In the genomic region with DNA sequence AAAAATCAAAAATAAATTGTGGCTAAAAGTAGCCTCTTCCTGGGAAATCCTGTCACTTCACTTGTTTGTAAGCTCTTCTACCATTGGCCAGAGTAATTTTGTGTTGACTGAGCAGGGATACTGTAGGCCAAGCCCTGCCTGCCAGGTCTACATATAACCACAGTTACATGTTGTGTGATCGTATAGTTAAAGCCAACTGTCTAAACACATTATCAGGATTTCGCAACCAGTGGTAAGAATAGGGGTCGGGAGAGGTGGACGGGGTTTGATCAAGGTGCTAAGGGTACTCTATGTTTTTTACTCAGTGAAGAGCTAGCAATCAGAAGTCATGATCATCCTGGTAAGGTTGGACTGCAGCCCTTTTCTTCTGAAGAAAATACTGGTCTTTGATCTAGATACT, we compare ENCODE assay signal across 15 cellular contexts. TPM values are rescaled to one million over a fixed set of nuclear protein-coding genes. Genes with fewer than 3 reads are reported as not detected.
DNase-seq lines count a peak whose midpoint lies in the region; ATAC-seq and TF ChIP-seq lines count a peak whose summit lies in the region.
"Had no signal": no experiment of that assay in that cellular context is flagged by ENCODE, and none has a peak within 500 bp of the region (broad histone marks: within the 10 kb centered on the region; RNA-seq: fewer than 3 reads in every experiment).

No MANE protein-coding gene starts in this region.

- peaks cover 64% of the 10 kb centered on the region for H3K36me3 Mint-ChIP-seq in activated T-cell treated with anti-CD3 and anti-CD28 coated beads, Interleukin-2, amount 50 U/mL, for 24 hours (ENCODE audit: low read depth)
- H3K36me3 Mint-ChIP-seq in dendritic cell treated with granulocyte-macrophage colony-stimulating factor and Interleukin-4, amounts not matched to agents 40 ng/mL and 50 ng/mL, for 4 days (ENCODE audit: low read depth), result peaks cover 51% of the 10 kb centered on the region
- peaks cover 65% of the 10 kb centered on the region for H3K36me3 Mint-ChIP-seq in stimulated activated effector memory CD8-positive, alpha-beta T cell treated with anti-CD3 and anti-CD28 coated beads, Interleukin-12 subunit alpha, Interleukin-12 subunit beta, amount 100 ng/mL, for 72 hours

- H3K9me3 ChIP-seq in Peyer's patch, result no peaks in the 10 kb centered on the region
- H3K9me3 ChIP-seq: gastroesophageal sphincter had no signal

- peak overlapping the region in 3 of 4 donors; percentile 6 to 81 (median 58) for H3K27ac ChIP-seq in Peyer's patch
- H3K27ac ChIP-seq: cardiac muscle cell, gastroesophageal sphincter had no signal

- H3K9me3 Mint-ChIP-seq in activated T-cell treated with anti-CD3 and anti-CD28 coated beads, Interleukin-2, amount 50 U/mL, for 24 hours, result peaks cover 5% of the 10 kb centered on the region
- no peaks in the 10 kb centered on the region for H3K9me3 Mint-ChIP-seq in dendritic cell treated with granulocyte-macrophage colony-stimulating factor and Interleukin-4, amounts not matched to agents 40 ng/mL and 50 ng/mL, for 4 days
- H3K9me3 Mint-ChIP-seq in stimulated activated effector memory CD8-positive, alpha-beta T cell treated with anti-CD3 and anti-CD28 coated beads, Interleukin-12 subunit alpha, Interleukin-12 subunit beta, amount 100 ng/mL, for 72 hours, result no peaks in the 10 kb centered on the region

- H3K27me3 ChIP-seq in Peyer's patch, result no peaks in the 10 kb centered on the region
- H3K27me3 ChIP-seq: cardiac muscle cell, gastroesophageal sphincter had no signal

- no peak overlapping the region for H3K4me3 Mint-ChIP-seq in activated T-cell treated with anti-CD3 and anti-CD28 coated beads, Interleukin-2, amount 50 U/mL, for 24 hours
- no peak overlapping the region for H3K4me3 Mint-ChIP-seq in dendritic cell treated with granulocyte-macrophage colony-stimulating factor and Interleukin-4, amounts not matched to agents 40 ng/mL and 50 ng/mL, for 4 days
- peak overlapping the region; percentile 57 for H3K4me3 Mint-ChIP-seq in stimulated activated effector memory CD8-positive, alpha-beta T cell treated with anti-CD3 and anti-CD28 coated beads, Interleukin-12 subunit alpha, Interleukin-12 subunit beta, amount 100 ng/mL, for 72 hours

- TF ChIP-seq CTCF in Peyer's patch (IDR thresholded peaks at IDR 0.05), result no peak

- ATAC-seq in stimulated activated effector memory CD8-positive, alpha-beta T cell treated with anti-CD3 and anti-CD28 coated beads, Interleukin-12 subunit alpha, Interleukin-12 subunit beta, amount 100 ng/mL, for 72 hours, result no peak
- ATAC-seq in GM21381 (IDR thresholded peaks at IDR 0.05; ENCODE audit: unreplicated experiment), result no peak
- ATAC-seq: gastroesophageal sphincter had no signal

- peaks cover 0 to 17% (median 10%) of the 10 kb centered on the region in 4 donors for H3K4me1 ChIP-seq in Peyer's patch

- peaks cover 67% of the 10 kb centered on the region for H3K4me1 Mint-ChIP-seq in activated T-cell treated with anti-CD3 and anti-CD28 coated beads, Interleukin-2, amount 50 U/mL, for 24 hours (ENCODE audit: low read depth)
- peaks cover 45% of the 10 kb centered on the region for H3K4me1 Mint-ChIP-seq in dendritic cell treated with granulocyte-macrophage colony-stimulating factor and Interleukin-4, amounts not matched to agents 40 ng/mL and 50 ng/mL, for 4 days (ENCODE audit: low read depth)
- H3K4me1 Mint-ChIP-seq in stimulated activated effector memory CD8-positive, alpha-beta T cell treated with anti-CD3 and anti-CD28 coated beads, Interleukin-12 subunit alpha, Interleukin-12 subunit beta, amount 100 ng/mL, for 72 hours, result peaks cover 60% of the 10 kb centered on the region

- no peaks in the 10 kb centered on the region for H3K27me3 Mint-ChIP-seq in activated T-cell treated with anti-CD3 and anti-CD28 coated beads, Interleukin-2, amount 50 U/mL, for 24 hours
- no peaks in the 10 kb centered on the region for H3K27me3 Mint-ChIP-seq in dendritic cell treated with granulocyte-macrophage colony-stimulating factor and Interleukin-4, amounts not matched to agents 40 ng/mL and 50 ng/mL, for 4 days

- H3K27ac Mint-ChIP-seq in activated T-cell treated with anti-CD3 and anti-CD28 coated beads, Interleukin-2, amount 50 U/mL, for 24 hours, result peak overlapping the region; percentile 75
- H3K27ac Mint-ChIP-seq in dendritic cell treated with granulocyte-macrophage colony-stimulating factor and Interleukin-4, amounts not matched to agents 40 ng/mL and 50 ng/mL, for 4 days, result peak overlapping the region; percentile 44
- H3K27ac Mint-ChIP-seq in stimulated activated effector memory CD8-positive, alpha-beta T cell treated with anti-CD3 and anti-CD28 coated beads, Interleukin-12 subunit alpha, Interleukin-12 subunit beta, amount 100 ng/mL, for 72 hours, result peak overlapping the region; percentile 68

- no peak for DNase-seq in activated T-cell treated with anti-CD3 and anti-CD28 coated beads, Interleukin-2, amount 50 U/mL, for 24 hours
- DNase-seq in activated T-cell treated with anti-CD3 and anti-CD28 coated beads for 4 hours, result no peak
- DNase-seq in Peyer's patch, result no peak
- DNase-seq in stimulated activated effector memory CD8-positive, alpha-beta T cell treated with anti-CD3 and anti-CD28 coated beads, Interleukin-12 subunit alpha, Interleukin-12 subunit beta, amount 100 ng/mL, for 72 hours (ENCODE audit: low spot score in 2 of 2), result no peak
- no peak for DNase-seq in RPMI8226
- no peak for DNase-seq in cerebellum (ENCODE audit: low spot score)
- DNase-seq: activated gamma-delta T cell treated with Interleukin-2 at 50 U/mL for 16 hours, mesendoderm, NCI-H1436 treated with DMSO at 0.1 percent for 48 hours, NCI-H446 treated with DMSO at 0.1 percent for 48 hours had no signal

- H3K36me3 ChIP-seq in Peyer's patch, result peaks cover 0 to 43% (median 0%) of the 10 kb centered on the region in 3 donors

- TF ChIP-seq POLR2A in Peyer's patch (IDR thresholded peaks at IDR 0.05), result no peak

- no peak overlapping the region for H3K4me3 ChIP-seq in Peyer's patch
- H3K4me3 ChIP-seq: cardiac muscle cell, gastroesophageal sphincter, skin epidermis had no signal

- intact Hi-C loops in dendritic cell treated with granulocyte-macrophage colony-stimulating factor and Interleukin-4, amounts not matched to agents 40 ng/mL and 50 ng/mL, for 4 days (cut with micrococcal nuclease), result no loop called here

RNA-seq across cellular contexts. Expression of a gene that starts 13.4 kb away (rescaled TPM):
- total RNA-seq in Peyer's patch (100 to 1,000 TPM in 1 of 4 donors, 10 to 100 TPM in 3; 81.3 to 124 (median 92.1) TPM), cerebellum (45.3 TPM)

RNA-seq across cellular contexts. Expression of a gene that starts 16.5 kb away (rescaled TPM):
- total RNA-seq in Peyer's patch (100 to 1,000 TPM in 1 of 4 donors, 10 to 100 TPM in 3; 55.0 to 107 (median 79.8) TPM), cerebellum (63.5 TPM)

RNA-seq across cellular contexts. Expression of a gene that starts 35.7 kb away (rescaled TPM):
- total RNA-seq in Peyer's patch (10 to 100 TPM; 14.9 to 23.1 (median 17.5) TPM), cerebellum (48.5 TPM)
